ENCODE assay signal across 8 cellular contexts in the genomic region with DNA sequence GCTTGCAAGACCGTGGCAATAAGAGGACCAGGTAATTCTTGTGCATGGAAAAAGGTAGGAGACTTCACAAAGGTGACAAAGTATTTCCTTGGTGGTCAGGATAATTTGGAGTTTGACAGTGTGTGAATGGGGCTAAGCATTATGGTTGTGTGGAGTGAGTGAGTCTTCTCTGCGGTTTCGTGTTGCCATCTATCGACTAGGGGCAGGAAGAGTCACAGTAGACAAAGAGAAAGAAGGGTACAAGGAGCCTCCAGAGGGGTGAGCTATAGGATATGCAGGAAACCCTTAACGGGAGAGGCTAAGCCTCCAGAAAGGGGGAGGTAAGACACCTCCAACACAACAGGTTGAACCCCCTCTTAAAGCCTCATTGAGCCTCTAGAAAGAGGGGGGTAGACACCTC.
DNase-seq lines count a peak whose midpoint lies in the region; ATAC-seq and TF ChIP-seq lines count a peak whose summit lies in the region.

No MANE protein-coding gene starts in this region.

- H2AFZ ChIP-seq in PC-3 (ENCODE audit: low read length): no peak overlapping the region

- H3K4me1 Mint-ChIP-seq in activated CD8-positive, alpha-beta memory T cell treated with anti-CD3 and anti-CD28 coated beads, Interleukin-2, amount 10 ng/mL, durations not matched to agents 7 days and 5 days: peaks cover 8% of the 10 kb centered on the region
- no peaks in the 10 kb centered on the region for H3K4me1 Mint-ChIP-seq in glutamatergic neuron (ENCODE audit: low read depth, unreplicated experiment)
- H3K4me1 Mint-ChIP-seq in stimulated activated memory B cell treated with anti-CD40 and anti-IgM and Interleukin-4, amounts not matched to agents 10 μg/mL and 1 μg/mL and 100 μg/mL, for 72 hours: peaks cover 18% of the 10 kb centered on the region

- H3K4me1 ChIP-seq in PC-3 (ENCODE audit: insufficient read depth, low read length): peaks cover 12% of the 10 kb centered on the region

- H3K27me3 ChIP-seq in PC-3 (ENCODE audit: low read length) (no peaks in the 10 kb centered on the region), WERI-Rb-1 (ENCODE audit: insufficient read depth, low read depth, severe bottlenecking) (no peaks in the 10 kb centered on the region)

- H3K4me3 Mint-ChIP-seq in activated CD8-positive, alpha-beta memory T cell treated with anti-CD3 and anti-CD28 coated beads, Interleukin-2, amount 10 ng/mL, durations not matched to agents 7 days and 5 days: peak overlapping the region; percentile 83
- H3K4me3 Mint-ChIP-seq in glutamatergic neuron (ENCODE audit: unreplicated experiment): peak overlapping the region; percentile 95
- peak overlapping the region; percentile 89 for H3K4me3 Mint-ChIP-seq in stimulated activated memory B cell treated with anti-CD40 and anti-IgM and Interleukin-4, amounts not matched to agents 10 μg/mL and 1 μg/mL and 100 μg/mL, for 72 hours

- no peak for ATAC-seq in activated CD8-positive, alpha-beta memory T cell treated with anti-CD3 and anti-CD28 coated beads, Interleukin-2, amount 10 ng/mL, durations not matched to agents 7 days and 5 days
- ATAC-seq in PC-3 (no peak), GM19397 (IDR thresholded peaks at IDR 0.05; ENCODE audit: unreplicated experiment) (no peak)
- no peak for ATAC-seq in stimulated activated memory B cell treated with anti-CD40 and anti-IgM and Interleukin-4, amounts not matched to agents 10 μg/mL and 1 μg/mL and 100 μg/mL, for 72 hours

- no peak for DNase-seq in activated CD8-positive, alpha-beta memory T cell treated with anti-CD3 and anti-CD28 coated beads, Interleukin-2, amount 10 ng/mL, durations not matched to agents 7 days and 5 days
- no peak for DNase-seq in activated CD8-positive, alpha-beta memory T cell treated with anti-CD3 and anti-CD28 coated beads for 24 hours
- DNase-seq in PC-3: no peak
- no peak for DNase-seq in glutamatergic neuron
- DNase-seq in WERI-Rb-1: no peak
- no peak for DNase-seq in anterior cingulate cortex (lab: John Stamatoyannopoulos, UW)

- BruUV-seq in PC-3 (replicated peaks; lab: Mats Ljungman, UMichigan): no TSS peak

- no peaks in the 10 kb centered on the region for H3K36me3 ChIP-seq in PC-3 (ENCODE audit: low read depth, low read length)
- no peaks in the 10 kb centered on the region for H3K36me3 ChIP-seq in WERI-Rb-1

- POLR2A ChIA-PET in PC-3 (lab: Charles Lee; ENCODE audit: unreplicated experiment): no interaction called here

- peak overlapping the region; percentile 62 for H3K4me3 ChIP-seq in PC-3 (ENCODE audit: low read length)
- H3K4me3 ChIP-seq in WERI-Rb-1 (ENCODE audit: low read depth, low read length): no peak overlapping the region

- no peaks in the 10 kb centered on the region for H3K9me2 ChIP-seq in PC-3 (replicated peaks; ENCODE audit: low read length)

- peak overlapping the region; percentile 61; the same call in 1 of the 2 replicates for H3K9ac ChIP-seq in PC-3 (ENCODE audit: low read length)

- intact Hi-C loops in PC-3 (cut with micrococcal nuclease): loop anchor here (10.0 kb wide), 1 partner anchor 55 kb away; no protein-coding TSS in a partner anchor

- no peaks in the 10 kb centered on the region for H3K79me2 ChIP-seq in PC-3 (ENCODE audit: low read length)

- TF ChIP-seq CTCF in PC-3 (conservative IDR thresholded peaks at IDR 0.05; ENCODE audit: low read depth, low read length): no peak
- TF ChIP-seq CTCF in glutamatergic neuron (IDR thresholded peaks at IDR 0.05; ENCODE audit: partially characterized antibody, unreplicated experiment): no peak
- TF ChIP-seq CTCF in WERI-Rb-1 (IDR thresholded peaks at IDR 0.05; ENCODE audit: low read depth, low read length): no peak

- peaks cover 6% of the 10 kb centered on the region for H3K27me3 Mint-ChIP-seq in activated CD8-positive, alpha-beta memory T cell treated with anti-CD3 and anti-CD28 coated beads, Interleukin-2, amount 10 ng/mL, durations not matched to agents 7 days and 5 days
- peaks cover 2% of the 10 kb centered on the region for H3K27me3 Mint-ChIP-seq in glutamatergic neuron (ENCODE audit: unreplicated experiment)
- H3K27me3 Mint-ChIP-seq in stimulated activated memory B cell treated with anti-CD40 and anti-IgM and Interleukin-4, amounts not matched to agents 10 μg/mL and 1 μg/mL and 100 μg/mL, for 72 hours: no peaks in the 10 kb centered on the region

- H3K9me3 ChIP-seq in PC-3 (ENCODE audit: low read length): no peaks in the 10 kb centered on the region
- H3K9me3 ChIP-seq in WERI-Rb-1 (ENCODE audit: severe bottlenecking): no peaks in the 10 kb centered on the region

- CTCF ChIA-PET in activated CD8-positive, alpha-beta memory T cell treated with anti-CD3 and anti-CD28 coated beads, Interleukin-2, amount 10 ng/mL, durations not matched to agents 7 days and 5 days (lab: Charles Lee): no interaction called here
- CTCF ChIA-PET in PC-3 (lab: Charles Lee): no interaction called here

- no peaks in the 10 kb centered on the region for H3F3A ChIP-seq in PC-3 (ENCODE audit: low read length, unreplicated experiment)

- H3K9me3 Mint-ChIP-seq in activated CD8-positive, alpha-beta memory T cell treated with anti-CD3 and anti-CD28 coated beads, Interleukin-2, amount 10 ng/mL, durations not matched to agents 7 days and 5 days (ENCODE audit: low read depth): no peaks in the 10 kb centered on the region
- peaks cover 2% of the 10 kb centered on the region for H3K9me3 Mint-ChIP-seq in glutamatergic neuron (ENCODE audit: unreplicated experiment)
- no peaks in the 10 kb centered on the region for H3K9me3 Mint-ChIP-seq in stimulated activated memory B cell treated with anti-CD40 and anti-IgM and Interleukin-4, amounts not matched to agents 10 μg/mL and 1 μg/mL and 100 μg/mL, for 72 hours

- peak overlapping the region; percentile 73 for H3K4me2 ChIP-seq in PC-3 (ENCODE audit: low read length)

- no peaks in the 10 kb centered on the region for H4K20me1 ChIP-seq in PC-3 (ENCODE audit: low read length)

- no peaks in the 10 kb centered on the region for H3K36me3 Mint-ChIP-seq in activated CD8-positive, alpha-beta memory T cell treated with anti-CD3 and anti-CD28 coated beads, Interleukin-2, amount 10 ng/mL, durations not matched to agents 7 days and 5 days
- no peaks in the 10 kb centered on the region for H3K36me3 Mint-ChIP-seq in glutamatergic neuron (ENCODE audit: unreplicated experiment)
- no peaks in the 10 kb centered on the region for H3K36me3 Mint-ChIP-seq in stimulated activated memory B cell treated with anti-CD40 and anti-IgM and Interleukin-4, amounts not matched to agents 10 μg/mL and 1 μg/mL and 100 μg/mL, for 72 hours

- H3K27ac ChIP-seq in PC-3 (ENCODE audit: low read length) (no peak overlapping the region; the same call in 1 of the 2 replicates), WERI-Rb-1 (no peak overlapping the region)

- H3K27ac Mint-ChIP-seq in activated CD8-positive, alpha-beta memory T cell treated with anti-CD3 and anti-CD28 coated beads, Interleukin-2, amount 10 ng/mL, durations not matched to agents 7 days and 5 days: no peak overlapping the region
- H3K27ac Mint-ChIP-seq in glutamatergic neuron (ENCODE audit: unreplicated experiment): no peak overlapping the region
- H3K27ac Mint-ChIP-seq in stimulated activated memory B cell treated with anti-CD40 and anti-IgM and Interleukin-4, amounts not matched to agents 10 μg/mL and 1 μg/mL and 100 μg/mL, for 72 hours: peak overlapping the region; percentile 82
